22 cellular contexts compared by ENCODE assay signal in the genomic region with DNA sequence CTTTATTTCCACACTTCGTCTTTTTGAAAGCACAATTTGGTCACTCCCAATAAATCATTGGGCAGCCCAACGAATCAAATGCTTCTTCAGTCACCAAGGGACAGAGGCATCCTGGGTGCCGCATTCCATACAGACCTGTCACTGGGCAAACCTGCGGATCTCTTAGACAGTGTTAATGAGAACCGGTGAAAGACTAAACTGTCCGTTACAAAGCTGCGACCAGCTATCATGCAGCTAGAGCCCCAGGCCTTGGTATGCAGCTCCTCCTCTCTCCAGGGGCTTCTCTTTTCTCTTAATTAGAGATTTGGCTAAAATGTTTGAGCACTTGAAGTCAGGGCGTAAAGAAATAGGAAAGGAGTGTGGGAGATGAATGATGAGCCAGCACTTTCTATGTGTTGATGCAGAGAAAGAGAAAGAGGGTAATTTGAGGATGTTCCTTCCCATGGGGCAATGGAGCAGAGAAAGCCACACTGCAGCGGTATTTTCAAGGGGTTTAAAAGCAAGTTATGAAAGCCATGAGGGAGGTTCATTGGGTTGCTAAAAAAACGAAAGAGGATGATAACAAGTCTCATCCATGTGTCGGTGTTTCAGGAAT.
A peak's percentile ranks its signal among the peaks of the same experiment; 100 is the strongest.
DNase-seq lines count a peak whose midpoint lies in the region; ATAC-seq, FAIRE-seq and TF ChIP-seq lines count a peak whose summit lies in the region.
"Had no signal": no experiment of that assay in that cellular context is flagged by ENCODE, and none has a peak within 500 bp of the region (broad histone marks: within the 10 kb centered on the region; RNA-seq: fewer than 3 reads in every experiment).

No MANE protein-coding gene starts in this region.

- H3K4me3 ChIP-seq in GM23338 (no peak overlapping the region), astrocyte (ENCODE audit: insufficient read depth, low read depth, low read length) (no peak overlapping the region)
- H3K4me3 ChIP-seq: Peyer's patch, testis had no signal

- no peak for FAIRE-seq in astrocyte (lab: Jason Lieb, UNC)
- FAIRE-seq: G401.6 had no signal

- H3K4me2 ChIP-seq in GM23338 (no peak overlapping the region), astrocyte (ENCODE audit: low read length) (peak overlapping the region; percentile 27)
- H3K4me2 ChIP-seq: KMS-11 had no signal

- peaks cover 9% of the 10 kb centered on the region; the same call in 1 of the 2 replicates for H3K4me1 ChIP-seq in GM23338 (ENCODE audit: insufficient read depth)
- peaks cover 30% of the 10 kb centered on the region for H3K4me1 ChIP-seq in astrocyte (ENCODE audit: insufficient read depth, low read length)
- H3K4me1 ChIP-seq: Peyer's patch had no signal

- DNase-seq in GM23338 (ENCODE audit: low spot score) (peak; percentile 8), astrocyte (ENCODE audit: low read depth) (peak; percentile 36), kidney glomerular epithelial cell (lab: John Stamatoyannopoulos, UW) (peak; percentile 38), type B pancreatic cell (ENCODE audit: extremely low spot score, unreplicated experiment) (no peak), SHP77 treated with DMSO at 0.1 percent for 48 hours (lab: John Stamatoyannopoulos, UW) (no peak), T-helper 17 cell (no peak)
- no peak for DNase-seq in activated CD4-positive, alpha-beta T cell treated with anti-CD3 and anti-CD28 coated beads, Interleukin-2, amount 50 U/mL, for 1 hour
- DNase-seq: activated CD4-positive, alpha-beta T cell treated with anti-CD3 and anti-CD28 coated beads, Interleukin-2, amount 10 ng/mL, durations not matched to agents 7 days and 5 days; activated CD8-positive, alpha-beta memory T cell treated with anti-CD3 and anti-CD28 coated beads, Interleukin-2, amount 10 ng/mL, durations not matched to agents 7 days and 5 days; activated naive CD4-positive, alpha-beta T cell treated with anti-CD3 and anti-CD28 coated beads for 36 hours; CD8-positive, alpha-beta T cell; mesenchymal stem cell; NCI-H1694; NCI-H2171 treated with DMSO at 0.1 percent for 48 hours; NCI-H524 treated with DMSO at 0.1 percent for 48 hours; Peyer's patch; stimulated activated naive CD4-positive, alpha-beta T cell treated with Interleukin-2 at 50 U/mL for 16 hours; T-helper 2 cell; testis had no signal

- H3K27me3 Mint-ChIP-seq in GM23338 (ENCODE audit: insufficient read depth, low read depth, poor library complexity), result peaks cover 2% of the 10 kb centered on the region
- no peaks in the 10 kb centered on the region for H3K27me3 Mint-ChIP-seq in astrocyte (ENCODE audit: low read depth, unreplicated experiment)
- H3K27me3 Mint-ChIP-seq in type B pancreatic cell, result no peaks in the 10 kb centered on the region
- H3K27me3 Mint-ChIP-seq in T-helper 17 cell, result peaks cover 4% of the 10 kb centered on the region
- H3K27me3 Mint-ChIP-seq: activated CD4-positive, alpha-beta T cell treated with anti-CD3 and anti-CD28 coated beads, Interleukin-2, amount 10 ng/mL, durations not matched to agents 7 days and 5 days; activated CD8-positive, alpha-beta memory T cell treated with anti-CD3 and anti-CD28 coated beads, Interleukin-2, amount 10 ng/mL, durations not matched to agents 7 days and 5 days had no signal

- TF ChIP-seq CTCF in GM23338 (conservative IDR thresholded peaks at IDR 0.05; ENCODE audit: low read depth in 2 of 2), result no peak
- no peak for TF ChIP-seq CTCF in astrocyte (IDR thresholded peaks at IDR 0.05; ENCODE audit: insufficient read depth, low read depth, low read length)
- TF ChIP-seq CTCF in type B pancreatic cell (conservative IDR thresholded peaks at IDR 0.05), result no peak

- H3K4me1 Mint-ChIP-seq in GM23338 (peaks cover 9% of the 10 kb centered on the region), astrocyte (ENCODE audit: low read depth, unreplicated experiment) (peaks cover 29% of the 10 kb centered on the region), type B pancreatic cell (ENCODE audit: unreplicated experiment) (peaks cover 33% of the 10 kb centered on the region), T-helper 17 cell (no peaks in the 10 kb centered on the region)
- H3K4me1 Mint-ChIP-seq: activated CD4-positive, alpha-beta T cell treated with anti-CD3 and anti-CD28 coated beads, Interleukin-2, amount 10 ng/mL, durations not matched to agents 7 days and 5 days; activated CD8-positive, alpha-beta memory T cell treated with anti-CD3 and anti-CD28 coated beads, Interleukin-2, amount 10 ng/mL, durations not matched to agents 7 days and 5 days had no signal

- H3K79me2 ChIP-seq in GM23338 (replicated peaks; ENCODE audit: insufficient read depth) (no peaks in the 10 kb centered on the region), astrocyte (ENCODE audit: insufficient read depth, low read length) (no peaks in the 10 kb centered on the region)

- peaks cover 4% of the 10 kb centered on the region; the same call in 1 of the 2 replicates for H3K9me2 ChIP-seq in GM23338 (ENCODE audit: insufficient read depth)

- H2AFZ ChIP-seq in GM23338 (peak overlapping the region; percentile 30), astrocyte (ENCODE audit: low read depth, low read length) (no peak overlapping the region)

- H3K36me3 ChIP-seq in GM23338 (ENCODE audit: insufficient read depth), result no peaks in the 10 kb centered on the region
- no peaks in the 10 kb centered on the region for H3K36me3 ChIP-seq in astrocyte (ENCODE audit: insufficient read depth, low read length)
- H3K36me3 ChIP-seq: Peyer's patch had no signal

- no peaks in the 10 kb centered on the region for H3K9me3 Mint-ChIP-seq in GM23338
- no peaks in the 10 kb centered on the region for H3K9me3 Mint-ChIP-seq in astrocyte (ENCODE audit: unreplicated experiment)
- peaks cover 3% of the 10 kb centered on the region for H3K9me3 Mint-ChIP-seq in type B pancreatic cell
- H3K9me3 Mint-ChIP-seq: activated CD4-positive, alpha-beta T cell treated with anti-CD3 and anti-CD28 coated beads, Interleukin-2, amount 10 ng/mL, durations not matched to agents 7 days and 5 days; activated naive CD4-positive, alpha-beta T cell treated with anti-CD3 and anti-CD28 coated beads for 36 hours; CD8-positive, alpha-beta T cell; dendritic cell treated with granulocyte-macrophage colony-stimulating factor and Interleukin-4, amounts not matched to agents 40 ng/mL and 50 ng/mL, for 4 days had no signal

- H3K27me3 ChIP-seq in GM23338 (ENCODE audit: insufficient read depth) (no peaks in the 10 kb centered on the region), astrocyte (ENCODE audit: insufficient read depth, low read length) (no peaks in the 10 kb centered on the region)
- H3K27me3 ChIP-seq: Peyer's patch, testis had no signal

- H3K36me3 Mint-ChIP-seq in GM23338 (ENCODE audit: low read depth) (no peaks in the 10 kb centered on the region), astrocyte (ENCODE audit: low read depth, unreplicated experiment) (no peaks in the 10 kb centered on the region), type B pancreatic cell (no peaks in the 10 kb centered on the region), T-helper 17 cell (ENCODE audit: low read depth) (no peaks in the 10 kb centered on the region)
- H3K36me3 Mint-ChIP-seq: activated CD8-positive, alpha-beta memory T cell treated with anti-CD3 and anti-CD28 coated beads, Interleukin-2, amount 10 ng/mL, durations not matched to agents 7 days and 5 days; CD8-positive, alpha-beta T cell had no signal

- H3K9me3 ChIP-seq in astrocyte (ENCODE audit: insufficient read depth, low read depth, low read length), result no peaks in the 10 kb centered on the region
- no peaks in the 10 kb centered on the region for H3K9me3 ChIP-seq in T-helper 17 cell (ENCODE audit: control insufficient read depth, low read length, poor library complexity, severe bottlenecking)
- H3K9me3 ChIP-seq: Peyer's patch, testis had no signal

- H4K20me1 ChIP-seq in GM23338 (replicated peaks; ENCODE audit: insufficient read depth) (no peaks in the 10 kb centered on the region), astrocyte (ENCODE audit: insufficient read depth, low read length) (no peaks in the 10 kb centered on the region)

- H3K4me3 Mint-ChIP-seq in GM23338 (no peak overlapping the region), astrocyte (ENCODE audit: unreplicated experiment) (no peak overlapping the region), type B pancreatic cell (peak overlapping the region; percentile 6), T-helper 17 cell (no peak overlapping the region)
- H3K4me3 Mint-ChIP-seq: activated CD4-positive, alpha-beta T cell treated with anti-CD3 and anti-CD28 coated beads, Interleukin-2, amount 10 ng/mL, durations not matched to agents 7 days and 5 days; activated CD8-positive, alpha-beta memory T cell treated with anti-CD3 and anti-CD28 coated beads, Interleukin-2, amount 10 ng/mL, durations not matched to agents 7 days and 5 days; activated naive CD4-positive, alpha-beta T cell treated with anti-CD3 and anti-CD28 coated beads for 36 hours; CD8-positive, alpha-beta T cell; dendritic cell treated with granulocyte-macrophage colony-stimulating factor and Interleukin-4, amounts not matched to agents 40 ng/mL and 50 ng/mL, for 4 days had no signal

- H3K27ac Mint-ChIP-seq in GM23338, result peak overlapping the region; percentile 53; the same call in 1 of the 2 replicates
- H3K27ac Mint-ChIP-seq in astrocyte (ENCODE audit: unreplicated experiment), result no peak overlapping the region
- peak overlapping the region; percentile 10 for H3K27ac Mint-ChIP-seq in type B pancreatic cell
- H3K27ac Mint-ChIP-seq in T-helper 17 cell, result no peak overlapping the region
- H3K27ac Mint-ChIP-seq: activated CD4-positive, alpha-beta T cell treated with anti-CD3 and anti-CD28 coated beads, Interleukin-2, amount 10 ng/mL, durations not matched to agents 7 days and 5 days; activated CD8-positive, alpha-beta memory T cell treated with anti-CD3 and anti-CD28 coated beads, Interleukin-2, amount 10 ng/mL, durations not matched to agents 7 days and 5 days; activated naive CD4-positive, alpha-beta T cell treated with anti-CD3 and anti-CD28 coated beads for 36 hours; CD8-positive, alpha-beta T cell; dendritic cell treated with granulocyte-macrophage colony-stimulating factor and Interleukin-4, amounts not matched to agents 40 ng/mL and 50 ng/mL, for 4 days had no signal

- no peak overlapping the region for H3K9ac ChIP-seq in astrocyte (ENCODE audit: low read length)
- H3K9ac ChIP-seq: KMS-11 had no signal

- peak; percentile 55 for ATAC-seq in GM23338
- no peak for ATAC-seq in T-helper 17 cell
- ATAC-seq: activated CD8-positive, alpha-beta memory T cell treated with anti-CD3 and anti-CD28 coated beads, Interleukin-2, amount 10 ng/mL, durations not matched to agents 7 days and 5 days; CD8-positive, alpha-beta T cell had no signal

- no peak overlapping the region for H3K27ac ChIP-seq in GM23338 (ENCODE audit: low read depth)
- H3K27ac ChIP-seq in astrocyte (ENCODE audit: low read depth, low read length), result no peak overlapping the region
- H3K27ac ChIP-seq: KMS-11, Peyer's patch, testis had no signal

- H3F3A ChIP-seq in GM23338 (replicated peaks; ENCODE audit: low read depth), result no peaks in the 10 kb centered on the region

TF ChIP-seq in GM23338, 12 proteins besides CTCF, POLR2A, EP300 and RAD21 (continues in another document):
- no peak for TF ChIP-seq STAT1 (IDR thresholded peaks at IDR 0.05; ENCODE audit: unreplicated experiment)
- no peak for TF ChIP-seq EZH2phosphoT487 (IDR thresholded peaks at IDR 0.05; ENCODE audit: unreplicated experiment)
- no peak for TF ChIP-seq ZNF331 (CRISPR knock-in tag; IDR thresholded peaks at IDR 0.05; ENCODE audit: low read depth)
- no peak for TF ChIP-seq NANOG (IDR thresholded peaks at IDR 0.05; ENCODE audit: borderline replicate concordance)
- no peak for TF ChIP-seq POLR2AphosphoS5 (IDR thresholded peaks at IDR 0.05; ENCODE audit: low read depth)

Comparison
In these comparisons a context has a peak if more than half of its experiments do, and no peak if none do; other contexts are left out.
1. DNase-seq: peak in GM23338 (single experiment), astrocyte (single experiment) and kidney glomerular epithelial cell (single experiment); none in type B pancreatic cell (single experiment), SHP77 treated with DMSO at 0.1 percent for 48 hours (single experiment), activated CD4-positive, alpha-beta T cell treated with anti-CD3 and anti-CD28 coated beads, Interleukin-2, amount 50 U/mL, for 1 hour (single experiment) and T-helper 17 cell (0 of 3).
2. H3K27ac Mint-ChIP-seq: peak in GM23338 (single experiment) and type B pancreatic cell (single experiment); none in astrocyte (single experiment) and T-helper 17 cell (single experiment).